9 cellular contexts compared by ENCODE assay signal in genomic region chr17:73430848-73431247, GRCh38.
A peak's percentile ranks its signal among the peaks of the same experiment; 100 is the strongest.
DNase-seq lines count a peak whose midpoint lies in the region; ATAC-seq and TF ChIP-seq lines count a peak whose summit lies in the region.
"Had no signal": no experiment of that assay in that cellular context is flagged by ENCODE, and none has a peak within 500 bp of the region (broad histone marks: within the 10 kb centered on the region; RNA-seq: fewer than 3 reads in every experiment).

No MANE protein-coding gene starts in this region.

- H3K27me3 ChIP-seq in CD4-positive, CD25-positive, alpha-beta regulatory T cell (ENCODE audit: control insufficient read depth, insufficient read depth, low read length): no peaks in the 10 kb centered on the region

- H3K4me1 ChIP-seq in CD4-positive, CD25-positive, alpha-beta regulatory T cell (ENCODE audit: control insufficient read depth, insufficient read depth, low read length, poor library complexity, severe bottlenecking): peaks cover 3% of the 10 kb centered on the region
- H3K4me1 ChIP-seq: SJSA1 had no signal

- DNase-seq in CD4-positive, CD25-positive, alpha-beta regulatory T cell: peak in 1 of 3 donors; percentile 17
- DNase-seq in NOMO-1 (lab: John Stamatoyannopoulos, UW; ENCODE audit: unreplicated experiment in 2 of 2) (peak; percentile 46 to 83), chondrocyte (ENCODE audit: low spot score) (peak; percentile 68), immature natural killer cell (no peak), NK-92 (lab: John Stamatoyannopoulos, UW; ENCODE audit: unreplicated experiment) (no peak), ACHN (no peak)
- no peak for DNase-seq in natural killer cell treated with Interleukin-12 subunit alpha and Interleukin-12 subunit beta and Interleukin-15 and Interleukin-18, amount 100 ng/mL, for 72 hours (ENCODE audit: low spot score)

- peaks cover 0 to 7% (median 3%) of the 10 kb centered on the region in 4 donors for H3K4me1 Mint-ChIP-seq in CD4-positive, CD25-positive, alpha-beta regulatory T cell
- H3K4me1 Mint-ChIP-seq in chondrocyte (ENCODE audit: low read depth) (peaks cover 19% of the 10 kb centered on the region), immature natural killer cell (peaks cover 0 to 2% of the 10 kb centered on the region in 2 donors)
- no peaks in the 10 kb centered on the region for H3K4me1 Mint-ChIP-seq in natural killer cell treated with Interleukin-12 subunit alpha and Interleukin-12 subunit beta and Interleukin-15 and Interleukin-18, amount 100 ng/mL, for 72 hours (ENCODE audit: low read depth in 2 of 2)

- no peaks in the 10 kb centered on the region for H3K9me3 ChIP-seq in CD4-positive, CD25-positive, alpha-beta regulatory T cell (ENCODE audit: control insufficient read depth in 2 of 2, low read length in 2 of 2)
- H3K9me3 ChIP-seq in KOPT-K1 (ENCODE audit: insufficient read depth, low read length, poor library complexity, severe bottlenecking): no peaks in the 10 kb centered on the region
- H3K9me3 ChIP-seq: SJSA1 had no signal

- H3K36me3 Mint-ChIP-seq in CD4-positive, CD25-positive, alpha-beta regulatory T cell: no peaks in the 10 kb centered on the region
- H3K36me3 Mint-ChIP-seq in chondrocyte (ENCODE audit: low read depth): no peaks in the 10 kb centered on the region
- H3K36me3 Mint-ChIP-seq in natural killer cell treated with Interleukin-12 subunit alpha and Interleukin-12 subunit beta and Interleukin-15 and Interleukin-18, amount 100 ng/mL, for 72 hours: no peaks in the 10 kb centered on the region
- H3K36me3 Mint-ChIP-seq in immature natural killer cell: no peaks in the 10 kb centered on the region

- TF ChIP-seq CTCF in chondrocyte (IDR thresholded peaks at IDR 0.05): no peak

- no peaks in the 10 kb centered on the region for H3K9me3 Mint-ChIP-seq in CD4-positive, CD25-positive, alpha-beta regulatory T cell
- H3K9me3 Mint-ChIP-seq in chondrocyte (ENCODE audit: low read depth) (no peaks in the 10 kb centered on the region), immature natural killer cell (no peaks in the 10 kb centered on the region)
- H3K9me3 Mint-ChIP-seq in natural killer cell treated with Interleukin-12 subunit alpha and Interleukin-12 subunit beta and Interleukin-15 and Interleukin-18, amount 100 ng/mL, for 72 hours: no peaks in the 10 kb centered on the region

- H3K27ac ChIP-seq in CD4-positive, CD25-positive, alpha-beta regulatory T cell (ENCODE audit: insufficient read depth, low read length, poor library complexity, severe bottlenecking): no peak overlapping the region
- peak overlapping the region; percentile 81 for H3K27ac ChIP-seq in KOPT-K1 (ENCODE audit: low read depth, low read length, poor library complexity, severe bottlenecking)
- H3K27ac ChIP-seq: SJSA1 had no signal

- peak overlapping the region in 2 of 3 donors; percentile 7 to 31 for H3K27ac Mint-ChIP-seq in CD4-positive, CD25-positive, alpha-beta regulatory T cell
- peak overlapping the region; percentile 34 for H3K27ac Mint-ChIP-seq in chondrocyte (ENCODE audit: unreplicated experiment)
- H3K27ac Mint-ChIP-seq in natural killer cell treated with Interleukin-12 subunit alpha and Interleukin-12 subunit beta and Interleukin-15 and Interleukin-18, amount 100 ng/mL, for 72 hours: no peak overlapping the region
- H3K27ac Mint-ChIP-seq in immature natural killer cell: no peak overlapping the region

- H3K4me3 ChIP-seq in CD4-positive, CD25-positive, alpha-beta regulatory T cell (ENCODE audit: low read depth, low read length): no peak overlapping the region
- H3K4me3 ChIP-seq: SJSA1 had no signal

- no peaks in the 10 kb centered on the region for H3K36me3 ChIP-seq in CD4-positive, CD25-positive, alpha-beta regulatory T cell (ENCODE audit: control insufficient read depth, insufficient read depth, low read length)
- no peaks in the 10 kb centered on the region for H3K36me3 ChIP-seq in KOPT-K1 (ENCODE audit: insufficient read depth, low read length)
- H3K36me3 ChIP-seq: SJSA1 had no signal

- no peak overlapping the region for H3K4me3 Mint-ChIP-seq in CD4-positive, CD25-positive, alpha-beta regulatory T cell
- H3K4me3 Mint-ChIP-seq in chondrocyte (ENCODE audit: unreplicated experiment) (no peak overlapping the region), immature natural killer cell (no peak overlapping the region)
- H3K4me3 Mint-ChIP-seq in natural killer cell treated with Interleukin-12 subunit alpha and Interleukin-12 subunit beta and Interleukin-15 and Interleukin-18, amount 100 ng/mL, for 72 hours: no peak overlapping the region

- in situ Hi-C loops in ACHN (cut with HindIII; ENCODE audit: low pct_ligation_motif_present, low pct_unique_long_range_greater_than_20kb, low sequenced_read_pairs): no loop called here

- ATAC-seq in CD4-positive, CD25-positive, alpha-beta regulatory T cell (ENCODE audit: low read depth in 2 of 2): no peak
- no peak for ATAC-seq in natural killer cell treated with Interleukin-12 subunit alpha and Interleukin-12 subunit beta and Interleukin-15 and Interleukin-18, amount 100 ng/mL, for 72 hours

- peaks cover 6% of the 10 kb centered on the region for H3K27me3 Mint-ChIP-seq in CD4-positive, CD25-positive, alpha-beta regulatory T cell
- H3K27me3 Mint-ChIP-seq in chondrocyte (ENCODE audit: low read depth) (no peaks in the 10 kb centered on the region), immature natural killer cell (ENCODE audit: low read depth in 3 of 3) (peaks cover 2 to 4% (median 3%) of the 10 kb centered on the region in 3 donors)
- peaks cover 0 to 5% of the 10 kb centered on the region in 2 donors for H3K27me3 Mint-ChIP-seq in natural killer cell treated with Interleukin-12 subunit alpha and Interleukin-12 subunit beta and Interleukin-15 and Interleukin-18, amount 100 ng/mL, for 72 hours

Comparison
In these comparisons a context has a peak if more than half of its experiments do, and no peak if none do; other contexts are left out.
1. DNase-seq: peak in NOMO-1 (2 of 2) and chondrocyte (single experiment); none in natural killer cell treated with Interleukin-12 subunit alpha and Interleukin-12 subunit beta and Interleukin-15 and Interleukin-18, amount 100 ng/mL, for 72 hours (single experiment), immature natural killer cell (0 of 3), NK-92 (single experiment) and ACHN (single experiment).
2. H3K27ac Mint-ChIP-seq: peak in CD4-positive, CD25-positive, alpha-beta regulatory T cell (2 of 3) and chondrocyte (single experiment); none in natural killer cell treated with Interleukin-12 subunit alpha and Interleukin-12 subunit beta and Interleukin-15 and Interleukin-18, amount 100 ng/mL, for 72 hours (0 of 2) and immature natural killer cell (0 of 6).